In genomic region chr2:41880561-41881243, GRCh38 we compare ENCODE assay signal across 20 cellular contexts.
DNase-seq lines count a peak whose midpoint lies in the region; ATAC-seq and TF ChIP-seq lines count a peak whose summit lies in the region.
"Had no signal": no experiment of that assay in that cellular context is flagged by ENCODE, and none has a peak within 500 bp of the region (broad histone marks: within the 10 kb centered on the region; RNA-seq: fewer than 3 reads in every experiment).

No MANE protein-coding gene starts in this region.

- 68% methylated on average over 3 of the region's 3 CpGs for WGBS in hepatocyte (ENCODE audit: low lambda C conversion rate, missing lambda C conversion rate)

- H3K9ac ChIP-seq in BLaER1 treated with 17β-estradiol and CSF1 and Interleukin-3, amounts not matched to agents 10 nM and 100 nM: no peak overlapping the region
- H3K9ac ChIP-seq in subcutaneous abdominal adipose tissue (ENCODE audit: low read length in 5 of 5): peak overlapping the region in 1 of 5 donors; percentile 38

- no peak for TF ChIP-seq CTCF in hepatocyte (IDR thresholded peaks at IDR 0.05; ENCODE audit: poor library complexity)
- no peak for TF ChIP-seq CTCF in CD4-positive, alpha-beta T cell (IDR thresholded peaks at IDR 0.05)

- H4K20me1 ChIP-seq in BLaER1 treated with 17β-estradiol and CSF1 and Interleukin-3, amounts not matched to agents 10 nM and 100 nM: no peaks in the 10 kb centered on the region; a peak in 1 of 22 replicates
- H4K20me1 ChIP-seq in hepatocyte (ENCODE audit: insufficient read depth, poor library complexity, severe bottlenecking): no peaks in the 10 kb centered on the region

- peaks cover 4% of the 10 kb centered on the region for H3K4me1 Mint-ChIP-seq in CD4-positive, alpha-beta T cell (ENCODE audit: low read depth)

- no peaks in the 10 kb centered on the region for H3K9me3 Mint-ChIP-seq in CD4-positive, alpha-beta T cell
- H3K9me3 Mint-ChIP-seq: CD8-positive, alpha-beta T cell; HFFc6 had no signal

- H2AFZ ChIP-seq in hepatocyte: no peak overlapping the region

- CTCF ChIA-PET in CD4-positive, alpha-beta T cell (lab: Charles Lee): no interaction called here

- no peak overlapping the region for H3K4me3 Mint-ChIP-seq in CD4-positive, alpha-beta T cell
- H3K4me3 Mint-ChIP-seq: CD8-positive, alpha-beta T cell; HFFc6 had no signal

- H3K36me3 ChIP-seq in BLaER1 treated with 17β-estradiol and CSF1 and Interleukin-3, amounts not matched to agents 10 nM and 100 nM: no peaks in the 10 kb centered on the region
- no peaks in the 10 kb centered on the region for H3K36me3 ChIP-seq in SJCRH30
- no peaks in the 10 kb centered on the region for H3K36me3 ChIP-seq in hepatocyte (replicated peaks; ENCODE audit: insufficient read depth, low read depth)
- H3K36me3 ChIP-seq in subcutaneous abdominal adipose tissue (ENCODE audit: control insufficient read depth in 5 of 5, insufficient read depth in 5 of 5, low read length in 5 of 5): no peaks in the 10 kb centered on the region
- H3K36me3 ChIP-seq: BE2C, MG63 had no signal

- intact Hi-C loops in CD4-positive, alpha-beta T cell (cut with DNase I, micrococcal nuclease): no loop called here

- H3K9me2 ChIP-seq in hepatocyte (replicated peaks; ENCODE audit: insufficient read depth): no peaks in the 10 kb centered on the region

- H3K4me2 ChIP-seq in BLaER1 treated with 17β-estradiol and CSF1 and Interleukin-3, amounts not matched to agents 10 nM and 100 nM: peak overlapping the region; percentile 40 to 91 (median 76); a peak in 21 of 22 replicates
- peak overlapping the region; percentile 25 for H3K4me2 ChIP-seq in hepatocyte

- H3K27me3 Mint-ChIP-seq in CD4-positive, alpha-beta T cell: peaks cover 18% of the 10 kb centered on the region

- H3K36me3 Mint-ChIP-seq in CD4-positive, alpha-beta T cell (ENCODE audit: low read depth): no peaks in the 10 kb centered on the region
- H3K36me3 Mint-ChIP-seq: CD8-positive, alpha-beta T cell had no signal

- peaks cover 29 to 42% (median 37%) of the 10 kb centered on the region in 10 experiments for H3K4me1 ChIP-seq in BLaER1 treated with 17β-estradiol and CSF1 and Interleukin-3, amounts not matched to agents 10 nM and 100 nM
- H3K4me1 ChIP-seq in SJCRH30 (peaks cover 48% of the 10 kb centered on the region), hepatocyte (ENCODE audit: insufficient read depth) (peaks cover 31% of the 10 kb centered on the region), subcutaneous abdominal adipose tissue (ENCODE audit: control insufficient read depth in 5 of 5, insufficient read depth in 5 of 5, low read length in 5 of 5) (peaks cover 5 to 42% (median 30%) of the 10 kb centered on the region in 5 donors)

- POLR2A ChIA-PET in CD4-positive, alpha-beta T cell (lab: Charles Lee): interaction anchor here (0.7 kb wide), 1 partner anchor 19 kb away, joined by 3 read pairs; no protein-coding TSS in a partner anchor

- no peak overlapping the region for H3K27ac ChIP-seq in BLaER1 treated with 17β-estradiol and CSF1 and Interleukin-3, amounts not matched to agents 10 nM and 100 nM
- H3K27ac ChIP-seq in SJCRH30 (peak overlapping the region; percentile 93), hepatocyte (peak overlapping the region; percentile 68), subcutaneous abdominal adipose tissue (ENCODE audit: low read depth, low read length) (peak overlapping the region; percentile 73)
- no peak overlapping the region for H3K27ac ChIP-seq in CD4-positive, alpha-beta T cell (ENCODE audit: low read depth, low read length)

- H3K79me2 ChIP-seq in hepatocyte: no peaks in the 10 kb centered on the region

- H3K27me3 ChIP-seq in BLaER1 treated with 17β-estradiol and CSF1 and Interleukin-3, amounts not matched to agents 10 nM and 100 nM: no peaks in the 10 kb centered on the region
- H3K27me3 ChIP-seq in SJCRH30: no peaks in the 10 kb centered on the region
- H3K27me3 ChIP-seq in hepatocyte: no peaks in the 10 kb centered on the region
- no peaks in the 10 kb centered on the region for H3K27me3 ChIP-seq in subcutaneous abdominal adipose tissue (ENCODE audit: control insufficient read depth in 5 of 5, insufficient read depth in 4 of 5, low read length in 5 of 5)
- no peaks in the 10 kb centered on the region for H3K27me3 ChIP-seq in CD4-positive, alpha-beta T cell (ENCODE audit: control insufficient read depth, insufficient read depth, low read length)
- H3K27me3 ChIP-seq: BE2C, MG63 had no signal

- no peak overlapping the region for H3K4me3 ChIP-seq in BLaER1 treated with 17β-estradiol and CSF1 and Interleukin-3, amounts not matched to agents 10 nM and 100 nM
- H3K4me3 ChIP-seq in SJCRH30 (no peak overlapping the region), hepatocyte (no peak overlapping the region), subcutaneous abdominal adipose tissue (ENCODE audit: low read depth in 1 of 5, low read length in 5 of 5) (no peak overlapping the region)
- H3K4me3 ChIP-seq: MG63 had no signal

- ATAC-seq in CD4-positive, alpha-beta T cell (ENCODE audit: poor library complexity): no peak
- ATAC-seq in GM18511 (IDR thresholded peaks at IDR 0.05; ENCODE audit: unreplicated experiment): no peak
- ATAC-seq: CD8-positive, alpha-beta T cell; PC-3 had no signal

- no peak overlapping the region for H3K27ac Mint-ChIP-seq in CD4-positive, alpha-beta T cell
- H3K27ac Mint-ChIP-seq: CD8-positive, alpha-beta T cell; HFFc6 had no signal

- peaks cover 0 to 5% (median 0%) of the 10 kb centered on the region in 11 experiments; a peak in 2 of 22 replicates for H3K9me3 ChIP-seq in BLaER1 treated with 17β-estradiol and CSF1 and Interleukin-3, amounts not matched to agents 10 nM and 100 nM (replicated peaks in 1 of 11)
- no peaks in the 10 kb centered on the region for H3K9me3 ChIP-seq in SJCRH30 (replicated peaks)
- H3K9me3 ChIP-seq in hepatocyte (ENCODE audit: low read depth): no peaks in the 10 kb centered on the region
- no peaks in the 10 kb centered on the region for H3K9me3 ChIP-seq in subcutaneous abdominal adipose tissue (ENCODE audit: control insufficient read depth in 5 of 5, low read length in 5 of 5)
- H3K9me3 ChIP-seq in CD4-positive, alpha-beta T cell (ENCODE audit: control insufficient read depth, low read length): no peaks in the 10 kb centered on the region
- H3K9me3 ChIP-seq: BE2C, MG63 had no signal

- DNase-seq in SJCRH30 (peak in 1 of 2 experiments; percentile 52), hepatocyte (ENCODE audit: low spot score) (no peak), dermis blood vessel endothelial cell (no peak)
- no peak for DNase-seq in CD4-positive, alpha-beta T cell
- DNase-seq: BE2C; CD8-positive, alpha-beta T cell; H7; HFFc6; MG63; NCI-H1048; NCI-H1436 treated with DMSO at 0.1 percent for 48 hours; NCI-H2029 treated with DMSO at 0.1 percent for 48 hours; NCI-H2171; NCI-H526; PC-3; RPMI8226; SHP77 treated with DMSO at 0.1 percent for 48 hours had no signal

Comparison
In these comparisons a context has a peak if more than half of its experiments do, and no peak if none do; other contexts are left out.
1. H3K27ac ChIP-seq: peak in SJCRH30 (single experiment), hepatocyte (single experiment) and subcutaneous abdominal adipose tissue (single experiment); none in BLaER1 treated with 17β-estradiol and CSF1 and Interleukin-3, amounts not matched to agents 10 nM and 100 nM (0 of 11) and CD4-positive, alpha-beta T cell (single experiment).